Comparison of ENCODE assay signal across 25 cellular contexts in genomic region chr1:245215071-245215470, GRCh38.
DNase-seq lines count a peak whose midpoint lies in the region; FAIRE-seq and TF ChIP-seq lines count a peak whose summit lies in the region.
"Had no signal": no experiment of that assay in that cellular context is flagged by ENCODE, and none has a peak within 500 bp of the region (broad histone marks: within the 10 kb centered on the region; RNA-seq: fewer than 3 reads in every experiment).

No MANE protein-coding gene starts in this region.

- H3K14ac ChIP-seq in H1 (ENCODE audit: insufficient read length) (no peak overlapping the region), neuronal stem cell (ENCODE audit: low read length) (no peak overlapping the region)

- WGBS in GM23248 (ENCODE audit: low coverage in 1 of 2, low lambda C conversion rate in 2 of 2, missing lambda C conversion rate in 2 of 2), 2 experiments: 49% methylated on average over 8 of the region's 8 CpGs
- 88% methylated on average over 7 of the region's 8 CpGs; no CpG with 5 or more reads in 1 of the 2 experiments for WGBS in H1 (ENCODE audit: extremely low coverage in 1 of 2, insufficient coverage in 1 of 2, insufficient read length in 1 of 2, insufficient replicate concordance in 2 of 2, low coverage in 1 of 2, low lambda C conversion rate in 2 of 2, missing lambda C conversion rate in 1 of 2), 2 experiments
- no CpG with 5 or more reads among the region's 8 CpGs for WGBS in neuronal stem cell (ENCODE audit: extremely low coverage in 2 of 2, insufficient read length in 2 of 2, insufficient replicate concordance in 1 of 2), 2 donors
- WGBS in prostate gland: 75% methylated on average over 8 of the region's 8 CpGs

- H3F3A ChIP-seq in GM23248 (ENCODE audit: insufficient read depth): no peaks in the 10 kb centered on the region

- H3K9me3 ChIP-seq in GM23248 (ENCODE audit: low read depth) (no peaks in the 10 kb centered on the region), H1 (ENCODE audit: insufficient read depth in 2 of 2, low read depth in 1 of 2, low read length in 1 of 2) (no peaks in the 10 kb centered on the region), neuronal stem cell (replicated peaks in 1 of 2; ENCODE audit: control insufficient read depth in 2 of 2, insufficient read depth in 1 of 2, low read depth in 1 of 2, low read length in 2 of 2) (peaks cover 0 to 12% of the 10 kb centered on the region in 2 donors), prostate gland (no peaks in the 10 kb centered on the region), kidney (ENCODE audit: control insufficient read depth in 1 of 2, low read length in 2 of 2) (no peaks in the 10 kb centered on the region)
- H3K9me3 ChIP-seq: BE2C, SJCRH30 had no signal

- no peak overlapping the region for H3K56ac ChIP-seq in H1 (replicated peaks; ENCODE audit: insufficient read length, low read depth, low read length)

- H2AFZ ChIP-seq in GM23248 (peak overlapping the region; percentile 60), H1 (ENCODE audit: low read length) (no peak overlapping the region), neuronal stem cell (ENCODE audit: low read length) (no peak overlapping the region)

- no peak overlapping the region for H3K4me2 ChIP-seq in GM23248 (ENCODE audit: unreplicated experiment)
- no peak overlapping the region for H3K4me2 ChIP-seq in H1 (ENCODE audit: insufficient read depth in 1 of 2, low read depth in 2 of 2, low read length in 2 of 2)
- H3K4me2 ChIP-seq in neuronal stem cell (ENCODE audit: insufficient read depth, low read length, poor library complexity, severe bottlenecking): no peak overlapping the region

- H3K23me2 ChIP-seq in H1 (ENCODE audit: low read depth, low read length): no peaks in the 10 kb centered on the region

- H2BK20ac ChIP-seq in H1 (ENCODE audit: low read length): no peak overlapping the region

- POLR2A ChIA-PET in H1 (lab: Charles Lee; ENCODE audit: partially characterized antibody): no interaction called here

- intact Hi-C loops in prostate gland (cut with DNase I) (no loop called here), kidney (cut with DNase I) (no loop called here)

- H3K27ac ChIP-seq in GM23248 (no peak overlapping the region), H1 (ENCODE audit: low read depth, low read length) (no peak overlapping the region), neuronal stem cell (replicated peaks; ENCODE audit: low read length) (no peak overlapping the region), prostate gland (no peak overlapping the region), kidney (ENCODE audit: low read depth in 2 of 2, low read length in 2 of 2) (no peak overlapping the region)
- H3K27ac ChIP-seq: 22Rv1, SJCRH30 had no signal

- no peaks in the 10 kb centered on the region for H3K9me2 ChIP-seq in GM23248 (ENCODE audit: insufficient read depth)

- no peaks in the 10 kb centered on the region for H3K36me3 ChIP-seq in GM23248 (ENCODE audit: low read depth)
- no peaks in the 10 kb centered on the region for H3K36me3 ChIP-seq in H1 (ENCODE audit: control insufficient read depth in 2 of 4, insufficient read depth in 4 of 4, low read length in 3 of 4)
- H3K36me3 ChIP-seq in neuronal stem cell (replicated peaks in 1 of 2; ENCODE audit: control insufficient read depth in 2 of 2, insufficient read depth in 2 of 2, low read length in 2 of 2): peaks cover 0 to 8% of the 10 kb centered on the region in 2 donors
- H3K36me3 ChIP-seq in prostate gland: no peaks in the 10 kb centered on the region
- H3K36me3 ChIP-seq in kidney (ENCODE audit: control insufficient read depth in 1 of 2, insufficient read depth in 2 of 2, low read length in 2 of 2): no peaks in the 10 kb centered on the region
- H3K36me3 ChIP-seq: BE2C, SJCRH30 had no signal

- H3K4ac ChIP-seq in H1 (replicated peaks; ENCODE audit: insufficient read length, low read depth, low read length): no peak overlapping the region
- no peak overlapping the region for H3K4ac ChIP-seq in neuronal stem cell (ENCODE audit: low read length)

- no peak for TF ChIP-seq POLR2A in H1 (IDR thresholded peaks at IDR 0.05; ENCODE audit: control extremely low read depth in 1 of 2, low read depth in 2 of 2, low read length in 2 of 2)
- TF ChIP-seq POLR2A in prostate gland (IDR thresholded peaks at IDR 0.05): no peak

- no peaks in the 10 kb centered on the region for H3K79me1 ChIP-seq in H1 (ENCODE audit: low read depth, low read length)
- H3K79me1 ChIP-seq in neuronal stem cell (ENCODE audit: low read depth, low read length): no peaks in the 10 kb centered on the region

- in situ Hi-C loops in GM23248 (cut with MboI): no loop called here

- no peak overlapping the region for H3K4me3 ChIP-seq in GM23248
- no peak overlapping the region for H3K4me3 ChIP-seq in H1 (ENCODE audit: extremely low read depth in 1 of 4, insufficient read depth in 2 of 4, low read depth in 3 of 4, low read length in 4 of 4)
- H3K4me3 ChIP-seq in neuronal stem cell (ENCODE audit: low read length in 2 of 2): no peak overlapping the region
- H3K4me3 ChIP-seq in prostate gland: no peak overlapping the region
- H3K4me3 ChIP-seq in kidney (ENCODE audit: low read length in 2 of 2): no peak overlapping the region
- H3K4me3 ChIP-seq: SJCRH30 had no signal

- H2AK5ac ChIP-seq in H1 (ENCODE audit: low read depth, low read length): no peak overlapping the region
- peak overlapping the region; percentile 72 for H2AK5ac ChIP-seq in neuronal stem cell (ENCODE audit: low read depth, low read length)

- FAIRE-seq in H1 (lab: Jason Lieb, UNC) (no peak), kidney (lab: Jason Lieb, UNC) (no peak)
- FAIRE-seq: G401.6 had no signal

- H3K27me3 ChIP-seq in GM23248 (replicated peaks; ENCODE audit: insufficient read depth): no peaks in the 10 kb centered on the region
- H3K27me3 ChIP-seq in H1 (replicated peaks in 1 of 4; ENCODE audit: control insufficient read depth in 3 of 4, extremely low read depth in 1 of 4, insufficient read depth in 3 of 4, low read length in 3 of 4): no peaks in the 10 kb centered on the region
- no peaks in the 10 kb centered on the region for H3K27me3 ChIP-seq in neuronal stem cell (ENCODE audit: control insufficient read depth in 3 of 3, insufficient read depth in 3 of 3, low read depth in 1 of 3, low read length in 3 of 3)
- no peaks in the 10 kb centered on the region for H3K27me3 ChIP-seq in prostate gland (replicated peaks; ENCODE audit: insufficient read depth)
- H3K27me3 ChIP-seq: BE2C, SJCRH30 had no signal

- H2BK15ac ChIP-seq in H1 (ENCODE audit: low read length): 0 out of 2 replicates have a peak overlapping the region, but pooled peaks have one; percentile 16
- peak overlapping the region; percentile 64 for H2BK15ac ChIP-seq in neuronal stem cell (ENCODE audit: low read length)

- H4K91ac ChIP-seq in H1 (replicated peaks; ENCODE audit: insufficient read length, low read length) (peak overlapping the region; percentile 45), neuronal stem cell (ENCODE audit: low read depth, low read length, poor library complexity) (no peak overlapping the region)

- 0 out of 2 replicates have a peak overlapping the region, but pooled peaks have one; percentile 68 for H2BK12ac ChIP-seq in H1 (ENCODE audit: low read depth, low read length)
- peak overlapping the region; percentile 47 for H2BK12ac ChIP-seq in neuronal stem cell (ENCODE audit: low read length)

- DNase-seq in DMS 273 (lab: John Stamatoyannopoulos, UW; ENCODE audit: unreplicated experiment): peak; percentile 22
- no peak for DNase-seq in DMS 273 treated with DMSO at 0.1 percent for 48 hours (lab: John Stamatoyannopoulos, UW)
- DNase-seq in GM23248: no peak
- DNase-seq in H1 (ENCODE audit: low read depth in 1 of 2, low spot score in 2 of 2): no peak
- DNase-seq in neuronal stem cell (ENCODE audit: low spot score): no peak
- DNase-seq in prostate gland (ENCODE audit: low spot score): no peak
- DNase-seq in kidney: no peak
- DNase-seq in NCI-H2196 treated with DMSO at 0.1 percent for 48 hours (lab: John Stamatoyannopoulos, UW; ENCODE audit: unreplicated experiment): no peak
- DNase-seq: BE2C; CD8-positive, alpha-beta memory T cell; DMS53; GOT3; Karpas-422; NCI-H1092; NCI-H1436; NCI-H187; NCI-H2081 treated with DMSO at 0.1 percent for 48 hours; NCI-H2171 treated with DMSO at 0.1 percent for 48 hours; NCI-H524; NCI-H82; NK-92 treated with Interleukin-12 subunit alpha and Interleukin-12 subunit beta, amount 100 ng/mL, for 24 hours; PC-3; SJCRH30 had no signal

- H2BK120ac ChIP-seq in H1 (replicated peaks; ENCODE audit: low read depth, low read length) (no peak overlapping the region), neuronal stem cell (ENCODE audit: low read depth, low read length) (no peak overlapping the region)

- H3K4me1 ChIP-seq in GM23248 (ENCODE audit: insufficient read depth) (peaks cover 7% of the 10 kb centered on the region; the same call in 1 of the 2 replicates), H1 (replicated peaks in 1 of 4; ENCODE audit: control insufficient read depth in 3 of 4, insufficient read depth in 4 of 4, low read length in 3 of 4) (peaks cover 0 to 11% (median 5%) of the 10 kb centered on the region in 4 experiments; a peak in 5 of 7 replicates), neuronal stem cell (ENCODE audit: control insufficient read depth in 2 of 2, insufficient read depth in 1 of 2, low read depth in 1 of 2, low read length in 2 of 2) (peaks cover 9 to 19% of the 10 kb centered on the region in 2 donors), prostate gland (replicated peaks) (no peaks in the 10 kb centered on the region), kidney (ENCODE audit: control insufficient read depth in 1 of 2, insufficient read depth in 1 of 2, low read depth in 1 of 2, low read length in 2 of 2) (no peaks in the 10 kb centered on the region)

- H3K79me2 ChIP-seq in GM23248 (ENCODE audit: insufficient read depth): no peaks in the 10 kb centered on the region
- H3K79me2 ChIP-seq in H1 (ENCODE audit: control insufficient read depth in 1 of 2, insufficient read depth in 2 of 2, low read length in 2 of 2): no peaks in the 10 kb centered on the region

- TF ChIP-seq RAD21 in H1 (IDR thresholded peaks at IDR 0.05 in 1 of 2, conservative IDR thresholded peaks at IDR 0.05 in 1 of 2; ENCODE audit: low read depth in 2 of 2, low read length in 2 of 2): no peak

- CTCF ChIA-PET in H1 (lab: Charles Lee; ENCODE audit: partially characterized antibody): interaction anchor here (0.9 to 1.4 kb wide), 2 partner anchors 13 to 22 kb away, joined by 3 read pairs; no protein-coding TSS in a partner anchor

- H3K9ac ChIP-seq in GM23248 (no peak overlapping the region), H1 (replicated peaks in 1 of 4; ENCODE audit: extremely low read depth in 1 of 4, low read depth in 3 of 4, low read length in 3 of 4) (no peak overlapping the region), neuronal stem cell (ENCODE audit: low read depth, low read length, poor library complexity) (no peak overlapping the region), kidney (ENCODE audit: low read length in 2 of 2) (no peak overlapping the region)

- peak overlapping the region; percentile 39 for H2BK5ac ChIP-seq in H1 (ENCODE audit: low read depth, low read length)
- no peak overlapping the region for H2BK5ac ChIP-seq in neuronal stem cell (ENCODE audit: low read length)

- H4K8ac ChIP-seq in H1 (ENCODE audit: extremely low read depth, insufficient read depth, low read length): no peak overlapping the region
- no peak overlapping the region for H4K8ac ChIP-seq in neuronal stem cell (ENCODE audit: low read depth, low read length)

- no peak for TF ChIP-seq EP300 in H1 (IDR thresholded peaks at IDR 0.05; ENCODE audit: borderline replicate concordance in 1 of 2, low read depth in 2 of 2, low read length in 2 of 2)

- H3K23ac ChIP-seq in H1 (ENCODE audit: insufficient read length): no peak overlapping the region
- H3K23ac ChIP-seq in neuronal stem cell (ENCODE audit: low read depth, low read length, poor library complexity): no peak overlapping the region

- H4K20me1 ChIP-seq in GM23248 (ENCODE audit: insufficient read depth) (no peaks in the 10 kb centered on the region), H1 (replicated peaks in 1 of 2; ENCODE audit: control insufficient read depth in 1 of 2, insufficient read depth in 2 of 2, low read length in 2 of 2) (no peaks in the 10 kb centered on the region)

- H3K18ac ChIP-seq in H1 (ENCODE audit: extremely low read depth, low read length) (no peak overlapping the region; the same call in 1 of the 2 replicates), neuronal stem cell (ENCODE audit: low read length) (peak overlapping the region; percentile 87)

- no peak overlapping the region for H4K5ac ChIP-seq in H1 (ENCODE audit: insufficient read length, low read depth, low read length)

- TF ChIP-seq CTCF in H1 (IDR thresholded peaks at IDR 0.05; ENCODE audit: control extremely low read depth in 1 of 3, insufficient read depth in 1 of 3, low read depth in 1 of 3, low read length in 3 of 3): no peak
- no peak for TF ChIP-seq CTCF in prostate gland (IDR thresholded peaks at IDR 0.05)
- TF ChIP-seq CTCF in kidney (IDR thresholded peaks at IDR 0.05; ENCODE audit: borderline replicate concordance, extremely low read depth, insufficient read depth): no peak
